In the genomic region with DNA sequence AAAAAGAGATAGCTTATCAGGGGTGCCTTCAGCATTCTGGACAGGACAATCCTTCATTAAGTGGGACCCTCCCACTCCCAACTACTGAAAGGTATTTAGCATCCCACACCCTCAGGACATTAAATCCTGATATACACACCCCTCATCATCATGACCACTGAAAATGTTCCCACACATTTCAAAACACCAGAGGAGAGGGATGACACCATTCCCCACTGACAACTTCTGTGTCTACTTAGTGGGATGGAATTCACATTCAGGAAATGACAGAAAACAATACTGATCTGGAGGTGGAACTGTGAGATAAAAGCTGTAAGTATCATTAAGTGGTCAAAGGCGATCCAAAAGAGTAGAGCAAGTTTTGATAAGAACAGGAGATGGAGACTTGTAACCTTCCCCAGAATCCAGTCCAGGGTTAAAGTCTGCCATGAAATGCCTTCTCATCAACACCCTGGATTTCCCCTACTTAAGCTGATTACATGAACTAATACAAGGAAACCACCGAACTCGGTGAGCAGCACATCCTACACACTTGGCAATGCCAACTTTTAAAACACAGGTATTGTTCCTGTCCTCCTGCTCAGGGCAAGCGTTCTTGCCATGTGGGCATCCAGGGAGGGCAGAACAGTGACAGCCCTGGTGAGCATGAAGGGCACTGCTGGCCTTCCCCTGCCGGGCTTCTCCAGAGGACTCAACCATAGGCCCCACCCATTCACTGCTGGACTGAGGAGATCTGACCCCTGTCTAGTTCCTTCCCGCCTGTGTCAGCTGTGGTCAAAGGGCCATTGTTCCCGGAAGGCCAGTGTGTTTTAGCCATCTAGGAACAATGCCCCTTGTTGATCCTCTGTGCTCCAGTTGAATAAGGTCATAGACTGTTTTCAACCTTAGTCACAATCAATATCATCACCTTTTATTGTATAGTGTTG, we compare ENCODE assay signal across 10 cellular contexts.
DNase-seq lines count a peak whose midpoint lies in the region; ATAC-seq and TF ChIP-seq lines count a peak whose summit lies in the region.
"Had no signal": no experiment of that assay in that cellular context is flagged by ENCODE, and none has a peak within 500 bp of the region (broad histone marks: within the 10 kb centered on the region; RNA-seq: fewer than 3 reads in every experiment).

No MANE protein-coding gene starts in this region.

- H3K18ac ChIP-seq in trophoblast cell (ENCODE audit: low read length) = no peak overlapping the region

- TF ChIP-seq POLR2A in gastroesophageal sphincter (IDR thresholded peaks at IDR 0.05) = no peak
- TF ChIP-seq POLR2A in stomach (IDR thresholded peaks at IDR 0.05) = no peak

- H3K9ac ChIP-seq in PC-3 (ENCODE audit: low read length) (no peak overlapping the region), trophoblast cell (ENCODE audit: low read length) (no peak overlapping the region)
- H3K9ac ChIP-seq: BLaER1 treated with 17β-estradiol and CSF1 and Interleukin-3, amounts not matched to agents 10 nM and 100 nM had no signal

- CTCF ChIA-PET in activated naive CD4-positive, alpha-beta T cell treated with anti-CD3 and anti-CD28 coated beads for 36 hours (lab: Charles Lee) = no interaction called here
- CTCF ChIA-PET in PC-3 (lab: Charles Lee) = no interaction called here

- no peak overlapping the region for H3K23ac ChIP-seq in trophoblast cell (ENCODE audit: low read length)

- BruUV-seq in PC-3 (replicated peaks; lab: Mats Ljungman, UMichigan) = no TSS peak

- POLR2A ChIA-PET in PC-3 (lab: Charles Lee; ENCODE audit: unreplicated experiment) = no interaction called here

- no peak overlapping the region for H2BK120ac ChIP-seq in trophoblast cell (ENCODE audit: insufficient read depth, low read length, poor library complexity)

- no peaks in the 10 kb centered on the region for H3K27me3 Mint-ChIP-seq in activated naive CD4-positive, alpha-beta T cell treated with anti-CD3 and anti-CD28 coated beads for 36 hours (ENCODE audit: low read depth)

- H3K79me2 ChIP-seq in PC-3 (ENCODE audit: low read length) = no peaks in the 10 kb centered on the region
- H3K79me2 ChIP-seq in trophoblast cell (ENCODE audit: control insufficient read depth, insufficient read depth, low read length, poor library complexity) = no peaks in the 10 kb centered on the region

- no peak for TF ChIP-seq EP300 in gastroesophageal sphincter (IDR thresholded peaks at IDR 0.05)
- TF ChIP-seq EP300 in stomach (IDR thresholded peaks at IDR 0.05) = no peak

- H3K27ac Mint-ChIP-seq in activated naive CD4-positive, alpha-beta T cell treated with anti-CD3 and anti-CD28 coated beads for 36 hours = peak overlapping the region; percentile 77

- ATAC-seq in PC-3 = peak; percentile 19; the same call in 1 of the 2 replicates
- ATAC-seq in gastroesophageal sphincter = peak; percentile 43
- no peak for ATAC-seq in HG03135 (IDR thresholded peaks at IDR 0.05; ENCODE audit: unreplicated experiment)

- H3K14ac ChIP-seq in trophoblast cell (ENCODE audit: low read length) = no peak overlapping the region

- no peaks in the 10 kb centered on the region for H3K9me3 Mint-ChIP-seq in activated naive CD4-positive, alpha-beta T cell treated with anti-CD3 and anti-CD28 coated beads for 36 hours

- H2BK5ac ChIP-seq in trophoblast cell (ENCODE audit: low read depth, low read length, poor library complexity) = no peak overlapping the region

- no peaks in the 10 kb centered on the region for H4K20me1 ChIP-seq in PC-3 (ENCODE audit: low read length)

- H3K79me1 ChIP-seq in trophoblast cell (ENCODE audit: low read length) = no peaks in the 10 kb centered on the region

- H2AFZ ChIP-seq in PC-3 (ENCODE audit: low read length) = no peak overlapping the region
- H2AFZ ChIP-seq in trophoblast cell (ENCODE audit: insufficient read depth, low read length, poor library complexity) = no peak overlapping the region

- WGBS in gastroesophageal sphincter (ENCODE audit: low coverage in 1 of 2), 2 donors = 41 to 52% methylated on average over 4 to 7 of the region's 7 CpGs
- WGBS in stomach, 5 donors = 33 to 55% (median 37%) methylated on average over 7 of the region's 7 CpGs
- WGBS in trophoblast cell (ENCODE audit: extremely low coverage, insufficient coverage, insufficient read length) = no CpG with 5 or more reads among the region's 7 CpGs

- H2AK5ac ChIP-seq in trophoblast cell (ENCODE audit: low read length) = no peak overlapping the region

- peaks cover 3% of the 10 kb centered on the region for H3K36me3 Mint-ChIP-seq in activated naive CD4-positive, alpha-beta T cell treated with anti-CD3 and anti-CD28 coated beads for 36 hours (ENCODE audit: low read depth)

- no peak overlapping the region for H3K4me3 ChIP-seq in PC-3 (ENCODE audit: low read length)
- H3K4me3 ChIP-seq in gastroesophageal sphincter = no peak overlapping the region
- no peak overlapping the region for H3K4me3 ChIP-seq in stomach
- no peak overlapping the region for H3K4me3 ChIP-seq in trophoblast cell (ENCODE audit: low read depth, low read length)
- H3K4me3 ChIP-seq: BLaER1 treated with 17β-estradiol and CSF1 and Interleukin-3, amounts not matched to agents 10 nM and 100 nM; thoracic aorta had no signal

- no peak overlapping the region for H3K4ac ChIP-seq in trophoblast cell (ENCODE audit: low read depth, low read length)

- no peak overlapping the region for H2BK12ac ChIP-seq in trophoblast cell (ENCODE audit: low read length)

- H3K9me3 ChIP-seq in PC-3 (ENCODE audit: low read length) (no peaks in the 10 kb centered on the region), gastroesophageal sphincter (no peaks in the 10 kb centered on the region), stomach (no peaks in the 10 kb centered on the region), trophoblast cell (ENCODE audit: insufficient read depth, low read depth, low read length) (no peaks in the 10 kb centered on the region)
- H3K9me3 ChIP-seq: BLaER1 treated with 17β-estradiol and CSF1 and Interleukin-3, amounts not matched to agents 10 nM and 100 nM; thoracic aorta had no signal

- no peaks in the 10 kb centered on the region for H3K9me2 ChIP-seq in PC-3 (replicated peaks; ENCODE audit: low read length)

- no peaks in the 10 kb centered on the region for H3K27me3 ChIP-seq in PC-3 (ENCODE audit: low read length)
- H3K27me3 ChIP-seq in gastroesophageal sphincter = no peaks in the 10 kb centered on the region
- no peaks in the 10 kb centered on the region for H3K27me3 ChIP-seq in stomach
- H3K27me3 ChIP-seq in trophoblast cell (ENCODE audit: insufficient read depth, low read length) = no peaks in the 10 kb centered on the region
- H3K27me3 ChIP-seq: BLaER1 treated with 17β-estradiol and CSF1 and Interleukin-3, amounts not matched to agents 10 nM and 100 nM had no signal

- peaks cover 5% of the 10 kb centered on the region; the same call in 1 of the 2 replicates for H3K4me1 ChIP-seq in PC-3 (ENCODE audit: insufficient read depth, low read length)
- H3K4me1 ChIP-seq in gastroesophageal sphincter = peaks cover 0 to 33% (median 0%) of the 10 kb centered on the region in 3 donors
- peaks cover 0 to 29% (median 17%) of the 10 kb centered on the region in 4 donors for H3K4me1 ChIP-seq in stomach
- H3K4me1 ChIP-seq in trophoblast cell (ENCODE audit: control insufficient read depth in 1 of 2, insufficient read depth in 2 of 2, low read length in 2 of 2) = peaks cover 0 to 3% of the 10 kb centered on the region in 2 experiments

- no peaks in the 10 kb centered on the region for H3K36me3 ChIP-seq in PC-3 (ENCODE audit: low read depth, low read length)
- H3K36me3 ChIP-seq in gastroesophageal sphincter = no peaks in the 10 kb centered on the region
- no peaks in the 10 kb centered on the region for H3K36me3 ChIP-seq in stomach
- no peaks in the 10 kb centered on the region for H3K36me3 ChIP-seq in trophoblast cell (ENCODE audit: control insufficient read depth in 1 of 2, insufficient read depth in 2 of 2, low read length in 2 of 2)
- H3K36me3 ChIP-seq: BLaER1 treated with 17β-estradiol and CSF1 and Interleukin-3, amounts not matched to agents 10 nM and 100 nM; thoracic aorta had no signal

- peaks cover 79% of the 10 kb centered on the region for H3K4me1 Mint-ChIP-seq in activated naive CD4-positive, alpha-beta T cell treated with anti-CD3 and anti-CD28 coated beads for 36 hours (ENCODE audit: low read depth)

- H4K91ac ChIP-seq in trophoblast cell (ENCODE audit: low read depth, low read length) = no peak overlapping the region

- H3F3A ChIP-seq in PC-3 (ENCODE audit: low read length, unreplicated experiment) = no peaks in the 10 kb centered on the region

- peak overlapping the region; percentile 13 for H3K4me3 Mint-ChIP-seq in activated naive CD4-positive, alpha-beta T cell treated with anti-CD3 and anti-CD28 coated beads for 36 hours

- no peak overlapping the region for H4K12ac ChIP-seq in trophoblast cell (ENCODE audit: low read depth, low read length)

- TF ChIP-seq CTCF in PC-3 (conservative IDR thresholded peaks at IDR 0.05; ENCODE audit: low read depth, low read length) (no peak), gastroesophageal sphincter (IDR thresholded peaks at IDR 0.05) (no peak), stomach (IDR thresholded peaks at IDR 0.05) (no peak)

- intact Hi-C loops in activated naive CD4-positive, alpha-beta T cell treated with anti-CD3 and anti-CD28 coated beads for 36 hours (cut with micrococcal nuclease) = loop anchor here (5.0 kb wide), 1 partner anchor 199 kb away; the partner anchor contains the start of gene ASAH2B
- intact Hi-C loops in PC-3 (cut with micrococcal nuclease) (no loop called here), stomach (cut with DNase I; ENCODE audit: low total_unique reads) (no loop called here)

- no peak overlapping the region for H3K27ac ChIP-seq in PC-3 (ENCODE audit: low read length)
- no peak overlapping the region for H3K27ac ChIP-seq in gastroesophageal sphincter
- peak overlapping the region in 4 of 5 donors; percentile 2 to 56 (median 26) for H3K27ac ChIP-seq in stomach
- H3K27ac ChIP-seq in trophoblast cell (ENCODE audit: low read depth, low read length) = no peak overlapping the region
- H3K27ac ChIP-seq: BLaER1 treated with 17β-estradiol and CSF1 and Interleukin-3, amounts not matched to agents 10 nM and 100 nM; thoracic aorta had no signal

- DNase-seq in activated naive CD4-positive, alpha-beta T cell treated with anti-CD3 and anti-CD28 coated beads for 36 hours = peak; percentile 52
- DNase-seq in activated naive CD4-positive, alpha-beta T cell (lab: John Stamatoyannopoulos, UW) = no peak
- no peak for DNase-seq in PC-3
- peak; percentile 43 for DNase-seq in stomach
- no peak for DNase-seq in trophoblast cell
- DNase-seq in 8988T = no peak

- H4K8ac ChIP-seq in trophoblast cell (ENCODE audit: low read depth, low read length) = no peak overlapping the region

- H3K4me2 ChIP-seq in PC-3 (ENCODE audit: low read length) (no peak overlapping the region), trophoblast cell (ENCODE audit: low read length) (no peak overlapping the region)
- H3K4me2 ChIP-seq: BLaER1 treated with 17β-estradiol and CSF1 and Interleukin-3, amounts not matched to agents 10 nM and 100 nM had no signal

Comparison
In these comparisons a context has a peak if more than half of its experiments do, and no peak if none do; other contexts are left out.
1. DNase-seq: peak in activated naive CD4-positive, alpha-beta T cell treated with anti-CD3 and anti-CD28 coated beads for 36 hours (single experiment) and stomach (single experiment); none in activated naive CD4-positive, alpha-beta T cell (0 of 4), PC-3 (single experiment), trophoblast cell (0 of 2) and 8988T (single experiment).
2. H3K27ac ChIP-seq: peak in stomach (4 of 5); none in PC-3 (single experiment), gastroesophageal sphincter (0 of 4) and trophoblast cell (single experiment).